Comparison of ENCODE assay signal across 8 cellular contexts in genomic region chr6:136792945-136793289, GRCh38.
DNase-seq lines count a peak whose midpoint lies in the region; ATAC-seq and TF ChIP-seq lines count a peak whose summit lies in the region.

No MANE protein-coding gene starts in this region.

- TF ChIP-seq CTCF in AG09309 (IDR thresholded peaks at IDR 0.05; ENCODE audit: control insufficient read depth, insufficient read depth, low read depth, low read length, missing control alignments), result peak; percentile 97

- peaks cover 13% of the 10 kb centered on the region for H3K36me3 Mint-ChIP-seq in central memory CD8-positive, alpha-beta T cell (ENCODE audit: insufficient read depth)

- peak overlapping the region; percentile 99 for H3K4me3 Mint-ChIP-seq in central memory CD8-positive, alpha-beta T cell

- peak; percentile 50 for DNase-seq in AG09309 (ENCODE audit: low read depth)
- DNase-seq in NCI-H345 (lab: John Stamatoyannopoulos, UW), result peak; percentile 88
- peak; percentile 94 to 95 for DNase-seq in central memory CD8-positive, alpha-beta T cell (ENCODE audit: low spot score in 2 of 2)
- DNase-seq in kidney glomerular epithelial cell (lab: John Stamatoyannopoulos, UW), result peak; percentile 80
- DNase-seq in stimulated activated CD4-positive, alpha-beta T cell treated with anti-CD3 and anti-CD28 coated beads, Interleukin-1b, Interleukin-23, amount 100 ng/mL, for 24 hours (ENCODE audit: low read depth in 4 of 4, low spot score in 1 of 4), result peak; percentile 81 to 91 (median 90)

- peak overlapping the region; percentile 98 for H3K4me3 ChIP-seq in AG09309 (ENCODE audit: control insufficient read depth, low read depth, low read length)

- H3K9me3 Mint-ChIP-seq in central memory CD8-positive, alpha-beta T cell, result no peaks in the 10 kb centered on the region

- ATAC-seq in GM18909 (IDR thresholded peaks at IDR 0.05; ENCODE audit: poor library complexity, unreplicated experiment), result peak; percentile 64
- peak; percentile 55 for ATAC-seq in HG03139 (IDR thresholded peaks at IDR 0.05; ENCODE audit: unreplicated experiment)
- ATAC-seq in activated CD4-positive, CD25-positive, alpha-beta regulatory T cell treated with anti-CD3 and anti-CD28 coated beads, Interleukin-2, amount 50 U/mL, for 24 hours, result peak; percentile 71 to 74
- peak; percentile 82 for ATAC-seq in central memory CD8-positive, alpha-beta T cell (replicated peaks; ENCODE audit: extremely low read depth, poor library complexity, severe bottlenecking)

- peaks cover 38% of the 10 kb centered on the region for H3K4me1 Mint-ChIP-seq in central memory CD8-positive, alpha-beta T cell

- H3K27ac Mint-ChIP-seq in central memory CD8-positive, alpha-beta T cell (ENCODE audit: low read depth), result peak overlapping the region; percentile 93

- no peaks in the 10 kb centered on the region for H3K27me3 Mint-ChIP-seq in central memory CD8-positive, alpha-beta T cell

Comparison
In these comparisons a context has a peak if more than half of its experiments do, and no peak if none do; other contexts are left out.
1. Peak in every context shown above with its lines: DNase-seq, ATAC-seq and H3K4me3 ChIP-seq.